Comparison of ENCODE assay signal across 10 cellular contexts in the genomic region with DNA sequence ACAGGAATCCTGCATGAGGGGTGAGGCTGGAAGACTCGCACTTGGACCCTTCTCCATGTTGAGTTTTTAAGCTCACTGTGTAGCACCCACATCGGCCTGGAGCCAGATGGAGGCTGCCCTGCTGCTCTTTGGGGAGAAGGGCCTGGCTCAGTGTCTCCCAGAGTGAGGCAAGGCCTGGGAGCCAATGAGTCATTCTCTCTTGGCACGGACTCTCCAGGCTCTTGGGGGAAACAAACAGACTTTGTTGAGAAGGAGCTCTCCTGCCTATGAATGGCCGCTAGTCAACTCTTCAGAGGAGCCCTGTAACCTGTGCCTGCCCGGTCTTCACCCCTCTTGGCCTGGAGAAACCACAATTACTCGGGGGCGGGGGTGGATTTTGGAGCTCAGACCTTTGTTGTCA. TPM values are rescaled to one million over a fixed set of nuclear protein-coding genes. Genes with fewer than 3 reads are reported as not detected.
DNase-seq lines count a peak whose midpoint lies in the region; ATAC-seq, FAIRE-seq and TF ChIP-seq lines count a peak whose summit lies in the region.
"Had no signal": no experiment of that assay in that cellular context is flagged by ENCODE, and none has a peak within 500 bp of the region (broad histone marks: within the 10 kb centered on the region; RNA-seq: fewer than 3 reads in every experiment).

No MANE protein-coding gene starts in this region.

- peaks cover 27% of the 10 kb centered on the region for H3K4me1 ChIP-seq in suprapubic skin
- peaks cover 0 to 10% (median 6%) of the 10 kb centered on the region in 4 donors for H3K4me1 ChIP-seq in esophagus muscularis mucosa

- H3K27me3 ChIP-seq in suprapubic skin (no peaks in the 10 kb centered on the region), esophagus muscularis mucosa (no peaks in the 10 kb centered on the region)

- TF ChIP-seq CTCF in coronary artery (IDR thresholded peaks at IDR 0.05) = no peak
- peak in 1 of 2 donors; percentile 17 for TF ChIP-seq CTCF in suprapubic skin (IDR thresholded peaks at IDR 0.05)
- TF ChIP-seq CTCF in esophagus muscularis mucosa (IDR thresholded peaks at IDR 0.05) = no peak

- TF ChIP-seq POLR2A in suprapubic skin (IDR thresholded peaks at IDR 0.05) (no peak), esophagus muscularis mucosa (IDR thresholded peaks at IDR 0.05; ENCODE audit: low read depth) (no peak), H54 (IDR thresholded peaks at IDR 0.05; ENCODE audit: low read depth, low read length) (no peak)

- no peak for FAIRE-seq in H54 (lab: Jason Lieb, UNC)

- H3K27ac ChIP-seq in coronary artery (no peak overlapping the region), suprapubic skin (peak overlapping the region; percentile 29), esophagus muscularis mucosa (replicated peaks in 1 of 4) (no peak overlapping the region)

- DNase-seq in LHCN-M2 (ENCODE audit: low read depth) (peak; percentile 62), coronary artery (ENCODE audit: low spot score) (peak; percentile 75), islet precursor cell (peak; percentile 77), suprapubic skin (ENCODE audit: low spot score in 2 of 2) (no peak), esophagus muscularis mucosa (ENCODE audit: extremely low spot score) (no peak), H54 (ENCODE audit: insufficient read length, low spot score) (no peak)
- DNase-seq: NCI-H1092 had no signal

- TF ChIP-seq EP300 in suprapubic skin (IDR thresholded peaks at IDR 0.05) (no peak), esophagus muscularis mucosa (IDR thresholded peaks at IDR 0.05) (no peak)

- WGBS in suprapubic skin = 29% methylated on average over 6 of the region's 7 CpGs
- 87% methylated on average over 4 of the region's 7 CpGs for WGBS in esophagus muscularis mucosa

- ATAC-seq in GM21447 (IDR thresholded peaks at IDR 0.05; ENCODE audit: unreplicated experiment) (no peak), GM21390 (IDR thresholded peaks at IDR 0.05; ENCODE audit: unreplicated experiment) (no peak)
- ATAC-seq: HCT116 had no signal

- no peak overlapping the region for H3K4me3 ChIP-seq in coronary artery
- H3K4me3 ChIP-seq in suprapubic skin = no peak overlapping the region
- H3K4me3 ChIP-seq in esophagus muscularis mucosa = no peak overlapping the region

- intact Hi-C loops in esophagus muscularis mucosa (cut with DNase I) = no loop called here

- H3K36me3 ChIP-seq in suprapubic skin (no peaks in the 10 kb centered on the region), esophagus muscularis mucosa (no peaks in the 10 kb centered on the region)

- H3K9me3 ChIP-seq in suprapubic skin = no peaks in the 10 kb centered on the region
- H3K9me3 ChIP-seq in esophagus muscularis mucosa = no peaks in the 10 kb centered on the region

RNA-seq across cellular contexts. Expression of gene MAF, which starts 50.8 kb away (rescaled TPM):
- total RNA-seq in LHCN-M2 (2014; rRNA removed) = 2.4 and 2.6 TPM in 2 replicates
- 2.8 TPM for polyA plus RNA-seq in LHCN-M2 (2012)
- 100 to 1,000 TPM in 3 of 4 donors, 10 to 100 TPM in 1; 83.6 to 135 (median 114) TPM for total RNA-seq in suprapubic skin
- 10 to 100 TPM; 30.4 to 55.1 (median 40.8) TPM for total RNA-seq in esophagus muscularis mucosa

Comparison
In these comparisons a context has a peak if more than half of its experiments do, and no peak if none do; other contexts are left out.
1. DNase-seq: peak in LHCN-M2 (single experiment), coronary artery (single experiment) and islet precursor cell (single experiment); none in suprapubic skin (0 of 2), esophagus muscularis mucosa (single experiment) and H54 (single experiment).